Comparison of ENCODE assay signal across 1 cellular context in the genomic region with DNA sequence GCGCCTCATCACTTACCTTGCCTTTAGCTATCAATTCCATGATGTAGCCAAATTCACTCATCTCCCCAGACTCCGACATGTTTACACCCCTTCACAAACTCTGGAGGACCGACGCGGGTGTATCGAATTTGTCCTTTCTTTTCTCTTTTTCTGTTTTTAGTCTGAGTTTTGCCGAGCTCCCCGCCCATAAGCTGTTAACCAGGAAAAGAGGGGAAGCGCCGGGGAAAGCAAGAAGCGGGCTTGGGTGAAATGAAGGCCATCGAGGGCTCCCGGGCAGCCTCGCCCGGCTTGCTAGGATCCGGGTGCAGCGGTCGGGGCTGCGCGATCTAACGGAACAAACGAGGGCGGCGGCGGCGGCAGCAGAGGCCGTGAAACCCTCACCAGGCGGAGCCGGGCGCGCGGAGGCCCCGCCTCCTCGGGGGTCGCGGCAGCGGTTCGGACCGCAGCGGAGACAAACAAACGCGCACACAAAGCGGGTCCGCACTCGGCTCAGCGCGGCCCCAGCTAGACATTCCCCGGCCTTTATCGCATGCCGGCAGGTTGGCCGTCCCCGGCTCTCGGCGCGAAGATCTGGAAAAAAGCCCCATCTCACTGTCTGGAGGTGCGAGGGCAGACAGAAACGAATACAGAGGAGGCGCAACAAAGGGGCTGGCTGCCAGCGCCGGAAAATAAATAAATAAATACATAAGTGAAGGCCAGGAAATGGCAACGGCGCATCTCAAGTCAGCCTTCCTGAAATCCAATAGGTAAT.
TF ChIP-seq lines count a peak whose summit lies in the region.

No MANE protein-coding gene starts in this region.

TF ChIP-seq in WTC11, 78 proteins besides CTCF, POLR2A, EP300 and RAD21 (continued from another document):
- TF ChIP-seq STAT6 (CRISPR knock-in tag; conservative IDR thresholded peaks at IDR 0.05; ENCODE audit: low read depth) (no peak), ZNF138 (CRISPR knock-in tag; conservative IDR thresholded peaks at IDR 0.05) (no peak), JUN (CRISPR knock-in tag; IDR thresholded peaks at IDR 0.05) (no peak), JAZF1 (CRISPR knock-in tag; IDR thresholded peaks at IDR 0.05) (no peak)
